ENCODE assay signal across 13 cellular contexts in the genomic region with DNA sequence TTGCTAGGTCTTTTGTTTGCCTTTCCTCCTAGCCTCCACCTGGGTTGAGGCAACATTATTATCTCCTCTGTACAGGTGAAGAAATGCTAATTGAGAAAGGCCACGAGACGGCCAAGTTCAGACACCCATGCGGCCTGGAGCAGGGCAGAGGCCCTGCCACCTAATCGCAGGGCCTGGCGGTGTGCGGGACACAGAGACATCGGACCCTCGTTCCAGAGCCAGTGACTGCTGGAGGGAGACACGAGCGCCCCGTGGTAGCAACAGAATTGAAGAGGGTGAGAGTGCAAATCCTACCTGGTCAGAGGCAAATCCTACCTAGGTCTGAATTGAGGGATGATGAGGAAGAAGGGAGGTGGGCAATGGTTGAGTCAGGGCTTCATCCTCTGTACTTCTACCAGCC.
DNase-seq lines count a peak whose midpoint lies in the region; ATAC-seq and TF ChIP-seq lines count a peak whose summit lies in the region.
"Had no signal": no experiment of that assay in that cellular context is flagged by ENCODE, and none has a peak within 500 bp of the region (broad histone marks: within the 10 kb centered on the region; RNA-seq: fewer than 3 reads in every experiment).

No MANE protein-coding gene starts in this region.

- no peak for DNase-seq in CD4-positive, alpha-beta memory T cell
- DNase-seq in RWPE2 (ENCODE audit: low spot score) (peak; percentile 44), immature natural killer cell (no peak), SIG-M5 (lab: John Stamatoyannopoulos, UW) (no peak), amniotic stem cell (lab: John Stamatoyannopoulos, UW) (no peak), HFFc6 (no peak)
- DNase-seq: CD4-positive, CD25-positive, alpha-beta regulatory T cell; MM.1S; NCI-H2227 treated with DMSO at 0.1 percent for 48 hours; nephron progenitor cell had no signal

- no peaks in the 10 kb centered on the region for H3K36me3 Mint-ChIP-seq in CD4-positive, alpha-beta memory T cell
- H3K36me3 Mint-ChIP-seq in immature natural killer cell, result no peaks in the 10 kb centered on the region
- H3K36me3 Mint-ChIP-seq in HFFc6 (ENCODE audit: low read depth), result no peaks in the 10 kb centered on the region
- H3K36me3 Mint-ChIP-seq: brain; CD4-positive, CD25-positive, alpha-beta regulatory T cell had no signal

- peak overlapping the region; percentile 62 for H3K9ac ChIP-seq in skeletal muscle satellite cell (ENCODE audit: low read depth, low read length)

- no peaks in the 10 kb centered on the region for H3K36me3 ChIP-seq in CD4-positive, alpha-beta memory T cell (ENCODE audit: insufficient read depth, low read length)
- H3K36me3 ChIP-seq in RWPE2 (ENCODE audit: low read depth) (no peaks in the 10 kb centered on the region), skeletal muscle satellite cell (ENCODE audit: insufficient read depth, low read length) (no peaks in the 10 kb centered on the region)

- CTCF ChIA-PET in CD4-positive, alpha-beta memory T cell (lab: Charles Lee; ENCODE audit: partially characterized antibody), result no interaction called here

- no peaks in the 10 kb centered on the region for H3K9me3 Mint-ChIP-seq in CD4-positive, alpha-beta memory T cell
- H3K9me3 Mint-ChIP-seq in immature natural killer cell (no peaks in the 10 kb centered on the region), HFFc6 (no peaks in the 10 kb centered on the region)
- H3K9me3 Mint-ChIP-seq: nephron progenitor cell had no signal

- no peak for TF ChIP-seq CTCF in RWPE2 (IDR thresholded peaks at IDR 0.05; ENCODE audit: poor library complexity, severe bottlenecking)
- no peak for TF ChIP-seq CTCF in HFFc6 (IDR thresholded peaks at IDR 0.05)

- ATAC-seq in RWPE2 (ENCODE audit: low read depth) (no peak), GM21786 (IDR thresholded peaks at IDR 0.05; ENCODE audit: unreplicated experiment) (no peak)

- no peak overlapping the region for H3K27ac ChIP-seq in CD4-positive, alpha-beta memory T cell (ENCODE audit: low read depth, low read length)
- H3K27ac ChIP-seq in RWPE2 (ENCODE audit: poor library complexity, severe bottlenecking), result no peak overlapping the region

- H3K27ac Mint-ChIP-seq in CD4-positive, alpha-beta memory T cell, result peak overlapping the region in 5 of 7 donors; percentile 12 to 91 (median 82)
- H3K27ac Mint-ChIP-seq in immature natural killer cell (no peak overlapping the region), HFFc6 (no peak overlapping the region; the same call in 1 of the 2 replicates)
- H3K27ac Mint-ChIP-seq: brain, nephron progenitor cell had no signal

- no peak overlapping the region for H3K4me2 ChIP-seq in skeletal muscle satellite cell (ENCODE audit: low read length)

- intact Hi-C loops in CD4-positive, alpha-beta memory T cell (cut with micrococcal nuclease), result no loop called here

- POLR2A ChIA-PET in CD4-positive, alpha-beta memory T cell (lab: Charles Lee; ENCODE audit: partially characterized antibody), result no interaction called here

- H3K4me3 ChIP-seq in CD4-positive, alpha-beta memory T cell (ENCODE audit: low read length in 2 of 2), result no peak overlapping the region
- H3K4me3 ChIP-seq in RWPE2 (ENCODE audit: severe bottlenecking) (no peak overlapping the region), skeletal muscle satellite cell (ENCODE audit: low read length) (no peak overlapping the region)

- H3K27me3 Mint-ChIP-seq in CD4-positive, alpha-beta memory T cell, result peaks cover 3 to 5% of the 10 kb centered on the region in 2 donors
- H3K27me3 Mint-ChIP-seq in immature natural killer cell (ENCODE audit: low read depth in 3 of 3) (peaks cover 6 to 18% (median 7%) of the 10 kb centered on the region in 3 donors), HFFc6 (ENCODE audit: insufficient read depth) (peaks cover 1% of the 10 kb centered on the region; the same call in 1 of the 2 replicates)

- peaks cover 19 to 34% (median 26%) of the 10 kb centered on the region in 4 donors for H3K4me1 Mint-ChIP-seq in CD4-positive, alpha-beta memory T cell
- H3K4me1 Mint-ChIP-seq in immature natural killer cell (peaks cover 32 to 42% of the 10 kb centered on the region in 2 donors), HFFc6 (ENCODE audit: low read depth) (peaks cover 50% of the 10 kb centered on the region)

- no peaks in the 10 kb centered on the region for H3K27me3 ChIP-seq in CD4-positive, alpha-beta memory T cell (ENCODE audit: insufficient read depth, low read length)
- H3K27me3 ChIP-seq in RWPE2 (ENCODE audit: insufficient read depth, poor library complexity, severe bottlenecking), result no peaks in the 10 kb centered on the region
- no peaks in the 10 kb centered on the region for H3K27me3 ChIP-seq in skeletal muscle satellite cell (ENCODE audit: control insufficient read depth, insufficient read depth, low read length)

- H3K9me3 ChIP-seq in CD4-positive, alpha-beta memory T cell (ENCODE audit: control insufficient read depth in 1 of 2, low read length in 2 of 2), result no peaks in the 10 kb centered on the region
- H3K9me3 ChIP-seq in RWPE2 (ENCODE audit: severe bottlenecking) (no peaks in the 10 kb centered on the region), skeletal muscle satellite cell (replicated peaks; ENCODE audit: low read length) (no peaks in the 10 kb centered on the region)

- peak overlapping the region in 2 of 8 donors; percentile 52 to 84 for H3K4me3 Mint-ChIP-seq in CD4-positive, alpha-beta memory T cell
- H3K4me3 Mint-ChIP-seq in immature natural killer cell, result peak overlapping the region in 4 of 5 donors; percentile 10 to 66 (median 38)
- no peak overlapping the region for H3K4me3 Mint-ChIP-seq in HFFc6
- H3K4me3 Mint-ChIP-seq: brain, nephron progenitor cell had no signal

- peaks cover 26% of the 10 kb centered on the region for H3K4me1 ChIP-seq in CD4-positive, alpha-beta memory T cell (ENCODE audit: insufficient read depth, low read length)
- peaks cover 24% of the 10 kb centered on the region for H3K4me1 ChIP-seq in RWPE2 (ENCODE audit: insufficient read depth, poor library complexity, severe bottlenecking)
- H3K4me1 ChIP-seq in skeletal muscle satellite cell (ENCODE audit: control insufficient read depth, insufficient read depth, low read length), result peaks cover 43% of the 10 kb centered on the region

Comparison
In these comparisons a context has a peak if more than half of its experiments do, and no peak if none do; other contexts are left out.
1. H3K27ac Mint-ChIP-seq: peak in CD4-positive, alpha-beta memory T cell (5 of 7); none in immature natural killer cell (0 of 6) and HFFc6 (single experiment).